ENCODE assay signal across 16 cellular contexts in genomic region chr1:99963041-99963795, GRCh38. TPM values are rescaled to one million over a fixed set of nuclear protein-coding genes. Genes with fewer than 3 reads are reported as not detected.
DNase-seq lines count a peak whose midpoint lies in the region; ATAC-seq, FAIRE-seq and TF ChIP-seq lines count a peak whose summit lies in the region.
"Had no signal": no experiment of that assay in that cellular context is flagged by ENCODE, and none has a peak within 500 bp of the region (broad histone marks: within the 10 kb centered on the region; RNA-seq: fewer than 3 reads in every experiment).

No MANE protein-coding gene starts in this region.

- no peak overlapping the region for H3K4me3 ChIP-seq in Loucy (ENCODE audit: low read length, poor library complexity, severe bottlenecking)
- H3K4me3 ChIP-seq in brain microvascular endothelial cell (ENCODE audit: low read depth, low read length), result no peak overlapping the region
- peak overlapping the region in 1 of 3 experiments; percentile 22 for H3K4me3 ChIP-seq in keratinocyte (ENCODE audit: control insufficient read depth in 2 of 3, extremely low read depth in 1 of 3, insufficient read depth in 2 of 3, low read depth in 1 of 3, low read length in 3 of 3)
- H3K4me3 ChIP-seq: esophagus squamous epithelium had no signal

- H3F3A ChIP-seq in Loucy (ENCODE audit: low read depth), result no peaks in the 10 kb centered on the region

- no peaks in the 10 kb centered on the region for H3K79me2 ChIP-seq in Loucy (ENCODE audit: insufficient read depth, low read length)
- H3K79me2 ChIP-seq in keratinocyte (ENCODE audit: control insufficient read depth, insufficient read depth, low read length), result no peaks in the 10 kb centered on the region

- H3K4me1 ChIP-seq in Loucy (ENCODE audit: insufficient read depth, low read length, poor library complexity, severe bottlenecking) (peaks cover 6% of the 10 kb centered on the region), keratinocyte (ENCODE audit: control insufficient read depth, extremely low read depth, insufficient read depth, low read length) (peaks cover 26% of the 10 kb centered on the region)

- FAIRE-seq in keratinocyte (lab: Jason Lieb, UNC), result peak; percentile 68
- FAIRE-seq: colon had no signal

- dilution Hi-C loops in keratinocyte (cut with MboI; ENCODE audit: extremely low pct_ligation_motif_present, low sequenced_read_pairs), result no loop called here

- H3K9me2 ChIP-seq in Loucy (replicated peaks; ENCODE audit: low read depth, low read length), result no peaks in the 10 kb centered on the region

- no peaks in the 10 kb centered on the region for H3K36me3 ChIP-seq in Loucy (ENCODE audit: insufficient read depth, low read length)
- no peaks in the 10 kb centered on the region for H3K36me3 ChIP-seq in brain microvascular endothelial cell (replicated peaks)
- H3K36me3 ChIP-seq in keratinocyte (ENCODE audit: control insufficient read depth in 2 of 2, extremely low read depth in 1 of 2, insufficient read depth in 2 of 2, low read length in 2 of 2), result no peaks in the 10 kb centered on the region
- H3K36me3 ChIP-seq: esophagus squamous epithelium had no signal

- TF ChIP-seq CTCF in Loucy (conservative IDR thresholded peaks at IDR 0.05; ENCODE audit: low read length) (no peak), brain microvascular endothelial cell (IDR thresholded peaks at IDR 0.05; ENCODE audit: low read depth, low read length, missing control alignments) (no peak), keratinocyte (optimal IDR thresholded peaks at IDR 0.05 in 1 of 3, IDR thresholded peaks at IDR 0.05 in 1 of 3, conservative IDR thresholded peaks at IDR 0.05 in 1 of 3; ENCODE audit: extremely low read depth in 1 of 3, insufficient read depth in 2 of 3, low read length in 3 of 3) (no peak)

- H3K27ac ChIP-seq in brain microvascular endothelial cell, result peak overlapping the region; percentile 42
- peak overlapping the region; percentile 20 for H3K27ac ChIP-seq in keratinocyte (ENCODE audit: control insufficient read depth, insufficient read depth, low read length)
- H3K27ac ChIP-seq: esophagus squamous epithelium had no signal

- H3K9ac ChIP-seq in Loucy (ENCODE audit: low read depth, low read length, poor library complexity, severe bottlenecking) (no peak overlapping the region), keratinocyte (ENCODE audit: control insufficient read depth, extremely low read depth, insufficient read depth, low read length) (no peak overlapping the region)

- no peaks in the 10 kb centered on the region for H3K9me1 ChIP-seq in keratinocyte (ENCODE audit: control insufficient read depth, extremely low read depth, insufficient read depth, low read length)

- H2AFZ ChIP-seq in Loucy (ENCODE audit: low read length), result 0 out of 2 replicates have a peak overlapping the region, but pooled peaks have one; percentile 27
- H2AFZ ChIP-seq in keratinocyte (ENCODE audit: control insufficient read depth, low read length), result peak overlapping the region; percentile 57

- in situ Hi-C loops in brain microvascular endothelial cell (cut with HindIII; ENCODE audit: low pct_ligation_motif_present, low sequenced_read_pairs), result no loop called here

- H3K4me2 ChIP-seq in Loucy (ENCODE audit: low read depth, low read length, poor library complexity, severe bottlenecking) (no peak overlapping the region), keratinocyte (ENCODE audit: control insufficient read depth, extremely low read depth, insufficient read depth, low read depth, low read length) (peak overlapping the region; percentile 41)

- H4K20me1 ChIP-seq in Loucy (ENCODE audit: insufficient read depth, low read length, poor library complexity, severe bottlenecking), result no peaks in the 10 kb centered on the region
- no peaks in the 10 kb centered on the region for H4K20me1 ChIP-seq in keratinocyte (ENCODE audit: control insufficient read depth, extremely low read depth, insufficient read depth, low read length)

- H3K9me3 ChIP-seq in Loucy (ENCODE audit: insufficient read depth, low read depth, low read length), result no peaks in the 10 kb centered on the region
- no peaks in the 10 kb centered on the region for H3K9me3 ChIP-seq in keratinocyte (ENCODE audit: control insufficient read depth, low read depth, low read length)
- H3K9me3 ChIP-seq: esophagus squamous epithelium had no signal

- DNase-seq in AG20443 (ENCODE audit: low spot score), result peak; percentile 51
- peak; percentile 19 for DNase-seq in brain microvascular endothelial cell
- DNase-seq in keratinocyte (ENCODE audit: low read depth, low spot score), result no peak
- DNase-seq in midbrain (lab: John Stamatoyannopoulos, UW), result no peak
- no peak for DNase-seq in NCI-H526 treated with DMSO at 0.1 percent for 48 hours (lab: John Stamatoyannopoulos, UW)
- DNase-seq: activated naive CD8-positive, alpha-beta T cell treated with anti-CD3 and anti-CD28 coated beads for 36 hours; DMS79 treated with DMSO at 0.1 percent for 48 hours; esophagus squamous epithelium; KBM-7; NCI-H1417 treated with DMSO at 0.1 percent for 48 hours; NCI-H446 treated with DMSO at 0.1 percent for 48 hours; OCI-M1 had no signal

- no peak for ATAC-seq in GM19023 (IDR thresholded peaks at IDR 0.05; ENCODE audit: unreplicated experiment)
- ATAC-seq in GM18867 (IDR thresholded peaks at IDR 0.05; ENCODE audit: unreplicated experiment), result no peak

- H3K27me3 ChIP-seq in Loucy (ENCODE audit: insufficient read depth, low read length, poor library complexity, severe bottlenecking) (no peaks in the 10 kb centered on the region), brain microvascular endothelial cell (replicated peaks) (no peaks in the 10 kb centered on the region), keratinocyte (ENCODE audit: control insufficient read depth, extremely low read depth, insufficient read depth, low read length) (no peaks in the 10 kb centered on the region)
- H3K27me3 ChIP-seq: esophagus squamous epithelium had no signal

RNA-seq across cellular contexts. Expression of gene SLC35A3, which starts 6.6 kb away (rescaled TPM):
- 8.2 to 25.9 TPM (median 17.9 TPM) in 3 replicates for polyA plus RNA-seq in keratinocyte
- polyA plus RNA-seq in keratinocyte (2011; ENCODE audit: low read depth), result 10.7 TPM
- 7.1 and 22.9 TPM in 2 replicates for polyA plus RNA-seq in keratinocyte (2011; cell fraction: cytosol; rRNA removed)
- polyA plus RNA-seq in keratinocyte (2011; cell fraction: nucleus; rRNA removed), result 27.8 and 33.5 TPM in 2 replicates
- 14.1 and 14.2 TPM in 2 replicates for polyA plus RNA-seq in keratinocyte (2012; ENCODE audit: low replicate concordance)
- 4.1 to 19.9 TPM (median 13.9 TPM) in 3 replicates for polyA minus RNA-seq in keratinocyte
- polyA minus RNA-seq in keratinocyte (2011; cell fraction: cytosol; rRNA and poly(A)+ RNA removed), result 12.7 TPM
- polyA minus RNA-seq in keratinocyte (2011; cell fraction: nucleus; rRNA and poly(A)+ RNA removed), result 16.6 and 38.7 TPM in 2 replicates

Comparison
In these comparisons a context has a peak if more than half of its experiments do, and no peak if none do; other contexts are left out.
1. DNase-seq: peak in AG20443 (single experiment) and brain microvascular endothelial cell (single experiment); none in keratinocyte (single experiment), midbrain (single experiment) and NCI-H526 treated with DMSO at 0.1 percent for 48 hours (single experiment).